10 cellular contexts compared by ENCODE assay signal in the genomic region with DNA sequence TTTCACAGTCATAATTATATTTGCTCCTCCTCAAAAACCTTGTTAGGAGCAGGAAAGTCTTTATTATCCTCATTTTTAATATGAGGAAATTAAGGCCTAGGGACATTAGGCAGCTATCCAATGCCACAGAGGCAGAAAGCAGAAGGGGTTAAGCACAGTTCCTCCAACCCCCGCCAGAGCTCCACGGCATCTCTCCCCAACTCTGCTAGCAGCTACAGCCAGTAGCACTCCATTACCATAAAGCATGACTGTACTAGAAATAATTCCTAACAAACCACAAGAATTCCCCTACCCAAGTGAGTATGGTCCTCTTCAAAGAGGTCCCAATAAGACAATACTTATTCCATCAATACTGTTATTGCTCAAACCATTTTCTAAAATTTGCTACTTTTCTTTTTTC.
DNase-seq lines count a peak whose midpoint lies in the region; ATAC-seq lines count a peak whose summit lies in the region.
"Had no signal": no experiment of that assay in that cellular context is flagged by ENCODE, and none has a peak within 500 bp of the region (broad histone marks: within the 10 kb centered on the region; RNA-seq: fewer than 3 reads in every experiment).

No MANE protein-coding gene starts in this region.

- ATAC-seq in HG03457 (IDR thresholded peaks at IDR 0.05; ENCODE audit: unreplicated experiment) (no peak), HG03280 (IDR thresholded peaks at IDR 0.05; ENCODE audit: unreplicated experiment) (no peak)
- ATAC-seq: activated naive CD8-positive, alpha-beta T cell treated with anti-CD3 and anti-CD28 coated beads, Interleukin-2, amount 50 U/mL, for 24 hours had no signal

- in situ Hi-C loops in ACHN (cut with HindIII; ENCODE audit: low pct_ligation_motif_present, low pct_unique_long_range_greater_than_20kb, low sequenced_read_pairs): no loop called here

- DNase-seq in ACHN (peak; percentile 84), HK-2 (ENCODE audit: unreplicated experiment) (peak; percentile 62), amniotic epithelial cell (ENCODE audit: low read depth) (peak; percentile 86), iris pigment epithelial cell (ENCODE audit: low read depth) (peak; percentile 88), NOMO-1 (lab: John Stamatoyannopoulos, UW; ENCODE audit: unreplicated experiment in 2 of 2) (no peak), NCI-H1105 treated with DMSO at 0.1 percent for 48 hours (lab: John Stamatoyannopoulos, UW) (no peak)
- DNase-seq: activated CD8-positive, alpha-beta memory T cell treated with anti-CD3 and anti-CD28 coated beads for 24 hours; activated naive CD8-positive, alpha-beta T cell treated with anti-CD3 and anti-CD28 coated beads, Interleukin-2, amount 50 U/mL, for 24 hours had no signal

Comparison
In these comparisons a context has a peak if more than half of its experiments do, and no peak if none do; other contexts are left out.
1. DNase-seq: peak in ACHN (single experiment), HK-2 (single experiment), amniotic epithelial cell (single experiment) and iris pigment epithelial cell (single experiment); none in NOMO-1 (0 of 2) and NCI-H1105 treated with DMSO at 0.1 percent for 48 hours (single experiment).